8 cellular contexts compared by ENCODE assay signal in the genomic region with DNA sequence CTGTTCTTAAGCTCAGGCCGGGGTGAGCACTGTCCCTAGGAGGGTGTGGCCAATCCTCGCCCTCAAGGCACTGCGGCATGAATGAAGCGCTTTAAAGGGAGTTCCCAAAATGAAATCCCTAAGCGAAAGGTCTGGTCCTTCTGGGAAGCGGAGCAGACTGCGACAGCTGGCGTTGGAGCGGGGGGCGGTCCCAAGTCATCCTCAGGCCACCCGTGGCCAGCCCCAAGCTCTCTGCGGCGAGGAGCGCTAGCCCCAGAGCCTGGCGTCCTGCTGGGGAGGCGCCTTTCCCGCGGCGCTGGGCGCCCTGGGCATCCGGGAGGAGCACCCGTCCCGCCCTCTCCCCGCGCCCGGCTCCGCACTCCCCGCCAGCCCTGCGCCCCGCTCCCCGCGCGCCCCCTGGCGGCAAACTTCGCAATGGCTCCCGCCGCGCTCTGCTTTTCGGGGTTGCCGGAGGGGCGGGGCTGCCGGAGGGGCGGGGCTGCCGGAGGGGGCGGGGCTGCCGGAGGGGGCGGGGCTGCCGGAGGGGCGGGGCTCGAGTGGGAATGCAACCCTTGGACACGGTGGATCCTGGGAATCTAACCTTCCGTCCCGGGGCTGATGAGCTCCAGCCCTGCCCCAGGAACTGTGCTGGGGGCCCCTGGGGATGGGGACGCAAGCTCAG. TPM values are rescaled to one million over a fixed set of nuclear protein-coding genes. Genes with fewer than 3 reads are reported as not detected.
DNase-seq lines count a peak whose midpoint lies in the region; ATAC-seq and TF ChIP-seq lines count a peak whose summit lies in the region.

No MANE protein-coding gene starts in this region.

- H3K9me3 Mint-ChIP-seq in activated T-cell treated with anti-CD3 and anti-CD28 coated beads, Interleukin-2, amount 50 U/mL, for 4 hours, result peaks cover 6% of the 10 kb centered on the region
- H3K9me3 Mint-ChIP-seq in naive B cell, result peaks cover 0 to 8% (median 4%) of the 10 kb centered on the region in 7 donors
- H3K9me3 Mint-ChIP-seq in stimulated activated effector memory CD8-positive, alpha-beta T cell treated with anti-CD3 and anti-CD28 coated beads, Interleukin-12 subunit alpha, Interleukin-12 subunit beta, amount 100 ng/mL, for 72 hours, result peaks cover 6% of the 10 kb centered on the region

- DNase-seq in HuH-7 (ENCODE audit: low spot score) (peak; percentile 97), fibroblast of gingiva (ENCODE audit: low read depth) (peak; percentile 70), naive B cell (peak; percentile 89)
- DNase-seq in activated T-cell treated with anti-CD3 and anti-CD28 coated beads, Interleukin-2, amount 50 U/mL, for 4 hours, result peak; percentile 97
- DNase-seq in stimulated activated effector memory CD8-positive, alpha-beta T cell treated with anti-CD3 and anti-CD28 coated beads, Interleukin-12 subunit alpha, Interleukin-12 subunit beta, amount 100 ng/mL, for 72 hours (ENCODE audit: low spot score in 2 of 2), result peak; percentile 98 to 100

- H3K4me1 ChIP-seq in BLaER1, result peaks cover 18% of the 10 kb centered on the region

- no peaks in the 10 kb centered on the region for H3K9me3 ChIP-seq in BLaER1

- H3K4me1 Mint-ChIP-seq in activated T-cell treated with anti-CD3 and anti-CD28 coated beads, Interleukin-2, amount 50 U/mL, for 4 hours (ENCODE audit: low read depth), result peaks cover 14% of the 10 kb centered on the region
- peaks cover 19 to 32% (median 28%) of the 10 kb centered on the region in 3 donors for H3K4me1 Mint-ChIP-seq in naive B cell
- peaks cover 25% of the 10 kb centered on the region for H3K4me1 Mint-ChIP-seq in stimulated activated effector memory CD8-positive, alpha-beta T cell treated with anti-CD3 and anti-CD28 coated beads, Interleukin-12 subunit alpha, Interleukin-12 subunit beta, amount 100 ng/mL, for 72 hours

- peaks cover 23% of the 10 kb centered on the region for H3K27me3 ChIP-seq in BLaER1

- peak overlapping the region; percentile 74 for H3K9ac ChIP-seq in BLaER1

- H3K4me3 Mint-ChIP-seq in activated T-cell treated with anti-CD3 and anti-CD28 coated beads, Interleukin-2, amount 50 U/mL, for 4 hours, result peak overlapping the region; percentile 80
- peak overlapping the region; percentile 78 to 93 (median 88) for H3K4me3 Mint-ChIP-seq in naive B cell
- peak overlapping the region; percentile 84 for H3K4me3 Mint-ChIP-seq in stimulated activated effector memory CD8-positive, alpha-beta T cell treated with anti-CD3 and anti-CD28 coated beads, Interleukin-12 subunit alpha, Interleukin-12 subunit beta, amount 100 ng/mL, for 72 hours

- H3K36me3 Mint-ChIP-seq in activated T-cell treated with anti-CD3 and anti-CD28 coated beads, Interleukin-2, amount 50 U/mL, for 4 hours (ENCODE audit: insufficient read depth), result no peaks in the 10 kb centered on the region
- peaks cover 0 to 8% of the 10 kb centered on the region in 2 donors for H3K36me3 Mint-ChIP-seq in naive B cell
- no peaks in the 10 kb centered on the region for H3K36me3 Mint-ChIP-seq in stimulated activated effector memory CD8-positive, alpha-beta T cell treated with anti-CD3 and anti-CD28 coated beads, Interleukin-12 subunit alpha, Interleukin-12 subunit beta, amount 100 ng/mL, for 72 hours

- H3K4me2 ChIP-seq in BLaER1, result peak overlapping the region; percentile 100

- ATAC-seq in GM19452 (IDR thresholded peaks at IDR 0.05; ENCODE audit: unreplicated experiment) (peak; percentile 82), naive B cell (ENCODE audit: low read depth in 2 of 2) (peak; percentile 85 to 87)
- peak; percentile 94 to 96 for ATAC-seq in activated T-cell treated with anti-CD3 and anti-CD28 coated beads, Interleukin-2, amount 50 U/mL, for 4 hours
- ATAC-seq in stimulated activated effector memory CD8-positive, alpha-beta T cell treated with anti-CD3 and anti-CD28 coated beads, Interleukin-12 subunit alpha, Interleukin-12 subunit beta, amount 100 ng/mL, for 72 hours, result peak; percentile 89

- H3K27me3 Mint-ChIP-seq in activated T-cell treated with anti-CD3 and anti-CD28 coated beads, Interleukin-2, amount 50 U/mL, for 4 hours (ENCODE audit: low read depth), result peaks cover 6% of the 10 kb centered on the region
- peaks cover 8 to 23% (median 19%) of the 10 kb centered on the region in 3 donors for H3K27me3 Mint-ChIP-seq in naive B cell

- peaks cover 7% of the 10 kb centered on the region; the same call in 1 of the 2 replicates for H4K20me1 ChIP-seq in BLaER1

- no peak overlapping the region for H3K27ac ChIP-seq in BLaER1

- peaks cover 4% of the 10 kb centered on the region; the same call in 1 of the 2 replicates for H3K36me3 ChIP-seq in BLaER1

- peak overlapping the region in 4 of 6 donors; percentile 24 to 81 (median 70) for H3K27ac Mint-ChIP-seq in naive B cell
- H3K27ac Mint-ChIP-seq in stimulated activated effector memory CD8-positive, alpha-beta T cell treated with anti-CD3 and anti-CD28 coated beads, Interleukin-12 subunit alpha, Interleukin-12 subunit beta, amount 100 ng/mL, for 72 hours, result peak overlapping the region; percentile 68

- H3K4me3 ChIP-seq in BLaER1, result peak overlapping the region; percentile 69

TF ChIP-seq in PFSK-1, 5 proteins besides CTCF, POLR2A, EP300 and RAD21:
- TF ChIP-seq POLR2AphosphoS5 (IDR thresholded peaks at IDR 0.05; ENCODE audit: low read depth, low read length), result no peak
- no peak for TF ChIP-seq TAF1 (IDR thresholded peaks at IDR 0.05; ENCODE audit: borderline replicate concordance, insufficient read depth, low read length)
- TF ChIP-seq SIN3A (IDR thresholded peaks at IDR 0.05; ENCODE audit: borderline replicate concordance, insufficient read depth, low read length), result no peak
- TF ChIP-seq FOXP2 (optimal IDR thresholded peaks at IDR 0.05; ENCODE audit: borderline replicate concordance, extremely low read depth, extremely low read length, insufficient read depth), result peak; percentile 51
- TF ChIP-seq, protein P1, sequence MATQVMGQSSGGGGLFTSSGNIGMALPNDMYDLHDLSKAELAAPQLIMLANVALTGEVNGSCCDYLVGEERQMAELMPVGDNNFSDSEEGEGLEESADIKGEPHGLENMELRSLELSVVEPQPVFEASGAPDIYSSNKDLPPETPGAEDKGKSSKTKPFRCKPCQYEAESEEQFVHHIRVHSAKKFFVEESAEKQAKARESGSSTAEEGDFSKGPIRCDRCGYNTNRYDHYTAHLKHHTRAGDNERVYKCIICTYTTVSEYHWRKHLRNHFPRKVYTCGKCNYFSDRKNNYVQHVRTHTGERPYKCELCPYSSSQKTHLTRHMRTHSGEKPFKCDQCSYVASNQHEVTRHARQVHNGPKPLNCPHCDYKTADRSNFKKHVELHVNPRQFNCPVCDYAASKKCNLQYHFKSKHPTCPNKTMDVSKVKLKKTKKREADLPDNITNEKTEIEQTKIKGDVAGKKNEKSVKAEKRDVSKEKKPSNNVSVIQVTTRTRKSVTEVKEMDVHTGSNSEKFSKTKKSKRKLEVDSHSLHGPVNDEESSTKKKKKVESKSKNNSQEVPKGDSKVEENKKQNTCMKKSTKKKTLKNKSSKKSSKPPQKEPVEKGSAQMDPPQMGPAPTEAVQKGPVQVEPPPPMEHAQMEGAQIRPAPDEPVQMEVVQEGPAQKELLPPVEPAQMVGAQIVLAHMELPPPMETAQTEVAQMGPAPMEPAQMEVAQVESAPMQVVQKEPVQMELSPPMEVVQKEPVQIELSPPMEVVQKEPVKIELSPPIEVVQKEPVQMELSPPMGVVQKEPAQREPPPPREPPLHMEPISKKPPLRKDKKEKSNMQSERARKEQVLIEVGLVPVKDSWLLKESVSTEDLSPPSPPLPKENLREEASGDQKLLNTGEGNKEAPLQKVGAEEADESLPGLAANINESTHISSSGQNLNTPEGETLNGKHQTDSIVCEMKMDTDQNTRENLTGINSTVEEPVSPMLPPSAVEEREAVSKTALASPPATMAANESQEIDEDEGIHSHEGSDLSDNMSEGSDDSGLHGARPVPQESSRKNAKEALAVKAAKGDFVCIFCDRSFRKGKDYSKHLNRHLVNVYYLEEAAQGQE (IDR thresholded peaks at IDR 0.05; ENCODE audit: insufficient read depth in 1 of 2, low read depth in 2 of 2, low read length in 2 of 2), result no peak

RNA-seq across cellular contexts. Expression of gene ZBTB42, which starts 25.4 kb away (rescaled TPM):
- polyA plus RNA-seq in PFSK-1 (2012; ENCODE audit: insufficient read length, low read depth), result 2.4 TPM
- 1 to 10 TPM; 3.6 to 4.1 (median 4.0) TPM for total RNA-seq in activated T-cell treated with anti-CD3 and anti-CD28 coated beads, Interleukin-2, amount 50 U/mL, for 4 hours
- 1 to 10 TPM in 4 of 6 donors, under 1 TPM in 2; 0.84 to 1.9 (median 1.2) TPM for polyA plus RNA-seq in naive B cell (ENCODE audit: low read depth in 6 of 6)

RNA-seq across cellular contexts. Expression of gene AKT1, which starts 30.8 kb away (rescaled TPM):
- polyA plus RNA-seq in PFSK-1 (2012; ENCODE audit: insufficient read length, low read depth), result 107 TPM
- total RNA-seq in activated T-cell treated with anti-CD3 and anti-CD28 coated beads, Interleukin-2, amount 50 U/mL, for 4 hours, result 100 to 1,000 TPM; 107 to 124 (median 116) TPM
- polyA plus RNA-seq in naive B cell (ENCODE audit: low read depth in 6 of 6), result 10 to 100 TPM in 5 of 6 donors, 1 to 10 TPM in 1; 6.3 to 22.0 (median 14.1) TPM

RNA-seq across cellular contexts. Expression of gene CEP170B, which starts 38.7 kb away (rescaled TPM):
- 17.6 TPM for polyA plus RNA-seq in PFSK-1 (2012; ENCODE audit: insufficient read length, low read depth)
- 10 to 100 TPM in 1 of 3 donors, 1 to 10 TPM in 2; 6.9 to 11.1 (median 7.5) TPM for total RNA-seq in activated T-cell treated with anti-CD3 and anti-CD28 coated beads, Interleukin-2, amount 50 U/mL, for 4 hours
- polyA plus RNA-seq in naive B cell (ENCODE audit: low read depth in 6 of 6), result not detected
